1 cellular context compared by ENCODE assay signal in genomic region chr16:81456523-81457325, GRCh38.
TF ChIP-seq lines count a peak whose summit lies in the region.

No MANE protein-coding gene starts in this region.

TF ChIP-seq in HepG2, 621 proteins besides CTCF, POLR2A, EP300 and RAD21 (continued from another document and continues in another):
- TF ChIP-seq AFF4 (CRISPR knock-in tag; IDR thresholded peaks at IDR 0.05) = no peak
- no peak for TF ChIP-seq FOSL1 (CRISPR knock-in tag; IDR thresholded peaks at IDR 0.05; ENCODE audit: borderline replicate concordance)
- no peak; the same call in 1 of the 2 replicates for TF ChIP-seq CEBPG (CRISPR knock-in tag; IDR thresholded peaks at IDR 0.05)
- TF ChIP-seq ADNP (CRISPR knock-in tag; IDR thresholded peaks at IDR 0.05) = peak; percentile 95
- no peak for TF ChIP-seq MAF1 (CRISPR knock-in tag; IDR thresholded peaks at IDR 0.05; ENCODE audit: borderline replicate concordance)
- no peak for TF ChIP-seq EZH2 (conservative IDR thresholded peaks at IDR 0.05; ENCODE audit: low read depth, low read length)
- TF ChIP-seq ZNF510 (CRISPR knock-in tag; IDR thresholded peaks at IDR 0.05; ENCODE audit: low read depth) = no peak
- no peak for TF ChIP-seq ZNF17 (CRISPR knock-in tag; IDR thresholded peaks at IDR 0.05)
- no peak for TF ChIP-seq SP140L (CRISPR knock-in tag; IDR thresholded peaks at IDR 0.05; ENCODE audit: borderline replicate concordance)
- no peak for TF ChIP-seq RORA (CRISPR knock-in tag; IDR thresholded peaks at IDR 0.05)
- peak; percentile 28; the same call in 1 of the 2 replicates for TF ChIP-seq ZNF468 (CRISPR knock-in tag; IDR thresholded peaks at IDR 0.05)
- TF ChIP-seq EEA1 (CRISPR knock-in tag; IDR thresholded peaks at IDR 0.05; ENCODE audit: borderline replicate concordance) = 0 out of 2 replicates have a peak, but pooled peaks have one; percentile 40
- no peak for TF ChIP-seq ZUFSP (CRISPR knock-in tag; IDR thresholded peaks at IDR 0.05; ENCODE audit: borderline replicate concordance)
- no peak for TF ChIP-seq NFE2L1 (CRISPR knock-in tag; IDR thresholded peaks at IDR 0.05; ENCODE audit: borderline replicate concordance)
- TF ChIP-seq POGK (CRISPR knock-in tag; conservative IDR thresholded peaks at IDR 0.05) = no peak
- no peak for TF ChIP-seq ZNF724P (CRISPR knock-in tag; IDR thresholded peaks at IDR 0.05; ENCODE audit: borderline replicate concordance)
- no peak for TF ChIP-seq SIN3B (IDR thresholded peaks at IDR 0.05; ENCODE audit: low read length)
- no peak for TF ChIP-seq STAG1 (CRISPR knock-in tag; IDR thresholded peaks at IDR 0.05)
- TF ChIP-seq ZNF761 (CRISPR knock-in tag; conservative IDR thresholded peaks at IDR 0.05) = peak; percentile 67; the same call in 1 of the 2 replicates
- TF ChIP-seq NR1H2 (CRISPR knock-in tag; IDR thresholded peaks at IDR 0.05; ENCODE audit: borderline replicate concordance, low read depth) = no peak; the same call in 1 of the 2 replicates
- peak; percentile 59; the same call in 1 of the 2 replicates for TF ChIP-seq CBX5 (CRISPR knock-in tag; IDR thresholded peaks at IDR 0.05; ENCODE audit: borderline replicate concordance)
- TF ChIP-seq PHF20 (CRISPR knock-in tag; IDR thresholded peaks at IDR 0.05) = 0 out of 2 replicates have a peak, but pooled peaks have one; percentile 39
- TF ChIP-seq ZSCAN25 (CRISPR knock-in tag; IDR thresholded peaks at IDR 0.05) = peak; percentile 81; the same call in 1 of the 2 replicates
- TF ChIP-seq ZNF782 (CRISPR knock-in tag; IDR thresholded peaks at IDR 0.05; ENCODE audit: borderline replicate concordance) = no peak; the same call in 1 of the 2 replicates
- no peak for TF ChIP-seq AKNA (CRISPR knock-in tag; IDR thresholded peaks at IDR 0.05; ENCODE audit: borderline replicate concordance)
- peak; percentile 89 for TF ChIP-seq ZSCAN31 (CRISPR knock-in tag; IDR thresholded peaks at IDR 0.05; ENCODE audit: low read depth)
- no peak for TF ChIP-seq CREB3 (CRISPR knock-in tag; IDR thresholded peaks at IDR 0.05)
- TF ChIP-seq HMG20B (CRISPR knock-in tag; conservative IDR thresholded peaks at IDR 0.05) = peak; percentile 12; the same call in 1 of the 2 replicates
- peak; percentile 68; the same call in 1 of the 2 replicates for TF ChIP-seq HOMEZ (CRISPR knock-in tag; IDR thresholded peaks at IDR 0.05; ENCODE audit: low read depth)
- TF ChIP-seq NFKB2 (CRISPR knock-in tag; IDR thresholded peaks at IDR 0.05; ENCODE audit: borderline replicate concordance) = peak; percentile 71; the same call in 1 of the 2 replicates
- TF ChIP-seq KLF6 (CRISPR knock-in tag; IDR thresholded peaks at IDR 0.05) = peak; percentile 59
- TF ChIP-seq SKIL (CRISPR knock-in tag; IDR thresholded peaks at IDR 0.05; ENCODE audit: borderline replicate concordance) = peak; percentile 99
- no peak; the same call in 1 of the 2 replicates for TF ChIP-seq TOE1 (CRISPR knock-in tag; IDR thresholded peaks at IDR 0.05)
- peak; percentile 96 for TF ChIP-seq HDAC1 (CRISPR knock-in tag; IDR thresholded peaks at IDR 0.05)
- TF ChIP-seq GTF3A (CRISPR knock-in tag; conservative IDR thresholded peaks at IDR 0.05) = no peak
- no peak for TF ChIP-seq ZBTB42 (CRISPR knock-in tag; IDR thresholded peaks at IDR 0.05)
- 0 out of 2 replicates have a peak, but pooled peaks have one; percentile 61 for TF ChIP-seq SNAPC2 (CRISPR knock-in tag; IDR thresholded peaks at IDR 0.05)
- TF ChIP-seq STAT5B (CRISPR knock-in tag; IDR thresholded peaks at IDR 0.05) = no peak
- 0 out of 2 replicates have a peak, but pooled peaks have one; percentile 42 for TF ChIP-seq SMAD9 (CRISPR knock-in tag; IDR thresholded peaks at IDR 0.05)
- peak; percentile 89; the same call in 1 of the 2 replicates for TF ChIP-seq ZXDC (CRISPR knock-in tag; IDR thresholded peaks at IDR 0.05)
- peak; percentile 74 for TF ChIP-seq GFI1 (CRISPR knock-in tag; IDR thresholded peaks at IDR 0.05; ENCODE audit: borderline replicate concordance)
- peak; percentile 61; the same call in 1 of the 2 replicates for TF ChIP-seq ZNF501 (CRISPR knock-in tag; IDR thresholded peaks at IDR 0.05)
- TF ChIP-seq ZZZ3 (CRISPR knock-in tag; IDR thresholded peaks at IDR 0.05; ENCODE audit: borderline replicate concordance) = 0 out of 2 replicates have a peak, but pooled peaks have one; percentile 4
- TF ChIP-seq ZNF772 (CRISPR knock-in tag; IDR thresholded peaks at IDR 0.05) = peak; percentile 94; the same call in 1 of the 2 replicates
